In genomic region chr6:117548797-117549301, GRCh38 we compare ENCODE assay signal across 8 cellular contexts. TPM values are rescaled to one million over a fixed set of nuclear protein-coding genes. Genes with fewer than 3 reads are reported as not detected.
DNase-seq lines count a peak whose midpoint lies in the region; ATAC-seq and TF ChIP-seq lines count a peak whose summit lies in the region.

No MANE protein-coding gene starts in this region.

- POLR2A ChIA-PET in activated CD8-positive, alpha-beta T cell treated with anti-CD3 and anti-CD28 coated beads for 36 hours (lab: Charles Lee), result interaction anchor here (0.7 to 2.9 kb wide), 7 partner anchors 8 to 68 kb away, joined by 3 to 12 read pairs (median 5); partner anchors contain the start of genes DCBLD1 and GOPC

- peaks cover 2% of the 10 kb centered on the region for H3K27me3 Mint-ChIP-seq in activated CD8-positive, alpha-beta T cell treated with anti-CD3 and anti-CD28 coated beads for 36 hours

- H3K36me3 Mint-ChIP-seq in activated CD8-positive, alpha-beta T cell treated with anti-CD3 and anti-CD28 coated beads for 36 hours (ENCODE audit: low read depth), result no peaks in the 10 kb centered on the region

- peak; percentile 37 for DNase-seq in AG08395 (ENCODE audit: low spot score)
- peak; percentile 49 for DNase-seq in activated CD8-positive, alpha-beta T cell treated with anti-CD3 and anti-CD28 coated beads for 36 hours
- DNase-seq in iris pigment epithelial cell (ENCODE audit: low read depth), result peak; percentile 84
- no peak for DNase-seq in inferior parietal cortex (ENCODE audit: extremely low spot score)
- DNase-seq in NK-92 treated with Interleukin-12 subunit alpha and Interleukin-12 subunit beta, amount 100 ng/mL, for 24 hours (lab: John Stamatoyannopoulos, UW), result no peak

- H3K4me3 Mint-ChIP-seq in activated CD8-positive, alpha-beta T cell treated with anti-CD3 and anti-CD28 coated beads for 36 hours, result peak overlapping the region; percentile 77

- ATAC-seq in HG02610 (IDR thresholded peaks at IDR 0.05; ENCODE audit: unreplicated experiment) (peak; percentile 50), HG03460 (IDR thresholded peaks at IDR 0.05; ENCODE audit: unreplicated experiment) (no peak), HG03139 (IDR thresholded peaks at IDR 0.05; ENCODE audit: unreplicated experiment) (no peak)
- peak; percentile 68 for ATAC-seq in activated CD8-positive, alpha-beta T cell treated with anti-CD3 and anti-CD28 coated beads for 36 hours

- H3K27ac Mint-ChIP-seq in activated CD8-positive, alpha-beta T cell treated with anti-CD3 and anti-CD28 coated beads for 36 hours, result peak overlapping the region; percentile 84

- H3K4me1 Mint-ChIP-seq in activated CD8-positive, alpha-beta T cell treated with anti-CD3 and anti-CD28 coated beads for 36 hours (ENCODE audit: low read depth), result peaks cover 39% of the 10 kb centered on the region

- H3K9me3 Mint-ChIP-seq in activated CD8-positive, alpha-beta T cell treated with anti-CD3 and anti-CD28 coated beads for 36 hours, result no peaks in the 10 kb centered on the region

- CTCF ChIA-PET in activated CD8-positive, alpha-beta T cell treated with anti-CD3 and anti-CD28 coated beads for 36 hours (lab: Charles Lee), result interaction anchor here (0.7 to 18.1 kb wide), 8 partner anchors 10 to 104 kb away, joined by 3 to 231 read pairs (median 6); no protein-coding TSS in a partner anchor

- intact Hi-C loops in activated CD8-positive, alpha-beta T cell treated with anti-CD3 and anti-CD28 coated beads for 36 hours (cut with micrococcal nuclease), result loop anchor here (2.0 to 5.0 kb wide), 2 partner anchors 53 to 66 kb away; partner anchors contain the start of genes DCBLD1 and GOPC

- TF ChIP-seq CTCF in activated CD8-positive, alpha-beta T cell treated with anti-CD3 and anti-CD28 coated beads for 36 hours (IDR thresholded peaks at IDR 0.05), result no peak

RNA-seq across cellular contexts. Expression of gene GOPC, which starts 53.5 kb away (rescaled TPM):
- 10 to 100 TPM; 14.8 to 16.1 TPM for total RNA-seq in activated CD8-positive, alpha-beta T cell treated with anti-CD3 and anti-CD28 coated beads for 36 hours

Comparison
In these comparisons a context has a peak if more than half of its experiments do, and no peak if none do; other contexts are left out.
1. DNase-seq: peak in AG08395 (single experiment), activated CD8-positive, alpha-beta T cell treated with anti-CD3 and anti-CD28 coated beads for 36 hours (single experiment) and iris pigment epithelial cell (single experiment); none in inferior parietal cortex (single experiment) and NK-92 treated with Interleukin-12 subunit alpha and Interleukin-12 subunit beta, amount 100 ng/mL, for 24 hours (single experiment).
2. ATAC-seq: peak in HG02610 (single experiment) and activated CD8-positive, alpha-beta T cell treated with anti-CD3 and anti-CD28 coated beads for 36 hours (single experiment); none in HG03460 (single experiment) and HG03139 (single experiment).